In genomic region chr16:64654137-64654652, GRCh38 we compare ENCODE assay signal across 30 cellular contexts.
A peak's percentile ranks its signal among the peaks of the same experiment; 100 is the strongest.
DNase-seq lines count a peak whose midpoint lies in the region; ATAC-seq and TF ChIP-seq lines count a peak whose summit lies in the region.
"Had no signal": no experiment of that assay in that cellular context is flagged by ENCODE, and none has a peak within 500 bp of the region (broad histone marks: within the 10 kb centered on the region; RNA-seq: fewer than 3 reads in every experiment).

No MANE protein-coding gene starts in this region.

- no peak overlapping the region for H3K27ac ChIP-seq in coronary artery
- H3K27ac ChIP-seq: neural progenitor cell, SJCRH30, uterus had no signal

- H3K4me3 ChIP-seq in AG04449 (ENCODE audit: low read depth, low read length) (no peak overlapping the region), cardiac fibroblast (replicated peaks in 1 of 2; ENCODE audit: low read depth in 2 of 2, low read length in 2 of 2) (no peak overlapping the region), coronary artery (no peak overlapping the region)
- H3K4me3 ChIP-seq: MG63, neural progenitor cell, SJCRH30, uterus had no signal

- POLR2A ChIA-PET in AG04449 (lab: Yijun Ruan, JAX): no interaction called here

- no peak for ATAC-seq in HG03045 (IDR thresholded peaks at IDR 0.05; ENCODE audit: unreplicated experiment)
- ATAC-seq in stimulated activated naive CD8-positive, alpha-beta T cell treated with anti-CD3 and anti-CD28 coated beads, Interleukin-15, Interleukin-2, amounts not matched to agents 100 U/mL and 50 U/mL, for 24 hours: no peak
- ATAC-seq: left colon; right cardiac atrium; stimulated activated naive B cell treated with anti-CD40 and anti-IgM and Interleukin-4, amounts not matched to agents 10 μg/mL and 1 μg/mL and 100 μg/mL, for 72 hours had no signal

- DNase-seq in AG04449 (ENCODE audit: low read depth, low spot score) (peak; percentile 61), LHCN-M2 (ENCODE audit: low read depth) (peak; percentile 7), cardiac fibroblast (ENCODE audit: low read depth in 2 of 2) (peak; percentile 2 to 56), iris pigment epithelial cell (ENCODE audit: low read depth) (peak; percentile 10), coronary artery (ENCODE audit: low spot score) (no peak)
- DNase-seq in activated naive CD4-positive, alpha-beta T cell treated with Interleukin-2 at 50 U/mL for 16 hours: no peak
- no peak for DNase-seq in stimulated activated naive CD8-positive, alpha-beta T cell treated with anti-CD3 and anti-CD28 coated beads, Interleukin-15, Interleukin-2, amounts not matched to agents 100 U/mL and 50 U/mL, for 24 hours
- DNase-seq: 8988T; activated B cell treated with CpG ODN at 0.5 μM for 24 hours; activated CD8-positive, alpha-beta memory T cell treated with anti-CD3 and anti-CD28 coated beads, Interleukin-2, amount 50 U/mL, for 4 hours; activated naive CD4-positive, alpha-beta T cell treated with anti-CD3 and anti-CD28 coated beads, Interleukin-2, amount 50 U/mL, for 16 hours; anterior cingulate cortex; CD8-positive, alpha-beta memory T cell; cerebellar nuclear complex; DMS 273 treated with DMSO at 0.1 percent for 48 hours; foreskin melanocyte; GOT3; left colon; MG63; NCI-H2081; NCI-H226; posterior cingulate gyrus; right cardiac atrium; stimulated activated CD4-positive, alpha-beta T cell treated with anti-CD3 and anti-CD28 coated beads, Interleukin-4, amount 100 ng/mL, for 4 hours; stimulated activated naive B cell treated with anti-CD40 and anti-IgM and Interleukin-4, amounts not matched to agents 10 μg/mL and 1 μg/mL and 100 μg/mL, for 72 hours; T-helper 1 cell; uterus had no signal

- CTCF ChIA-PET in AG04449 (lab: Yijun Ruan, JAX): interaction anchor here (1.2 to 2.9 kb wide), 2 partner anchors 9 to 26 kb away, joined by 3 to 6 read pairs; no protein-coding TSS in a partner anchor

- peak; percentile 8 for TF ChIP-seq CTCF in AG04449 (IDR thresholded peaks at IDR 0.05; ENCODE audit: insufficient read depth, low read length, missing control alignments)
- TF ChIP-seq CTCF in cardiac fibroblast (IDR thresholded peaks at IDR 0.05; ENCODE audit: low read depth, low read length): no peak
- TF ChIP-seq CTCF in coronary artery (IDR thresholded peaks at IDR 0.05): no peak

Comparison
In these comparisons a context has a peak if more than half of its experiments do, and no peak if none do; other contexts are left out.
1. DNase-seq: peak in AG04449 (single experiment), LHCN-M2 (single experiment), cardiac fibroblast (2 of 2) and iris pigment epithelial cell (single experiment); none in coronary artery (single experiment), activated naive CD4-positive, alpha-beta T cell treated with Interleukin-2 at 50 U/mL for 16 hours (single experiment) and stimulated activated naive CD8-positive, alpha-beta T cell treated with anti-CD3 and anti-CD28 coated beads, Interleukin-15, Interleukin-2, amounts not matched to agents 100 U/mL and 50 U/mL, for 24 hours (single experiment).